8 cellular contexts compared by ENCODE assay signal in the genomic region with DNA sequence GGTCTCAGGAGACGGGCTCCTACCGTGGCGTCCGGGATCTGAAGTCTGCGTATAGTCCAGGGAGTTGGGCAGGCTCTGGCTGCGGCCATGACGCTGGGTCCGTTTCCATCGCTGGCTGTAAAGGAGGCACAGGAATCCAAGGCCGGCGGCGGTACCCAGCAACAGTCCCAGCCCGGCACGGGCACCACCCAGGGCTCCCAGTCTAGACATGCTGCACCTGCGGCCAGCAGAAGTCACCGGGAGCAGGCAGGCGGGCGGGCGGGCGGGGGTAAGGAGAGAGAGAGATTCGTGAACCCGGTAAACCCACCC. TPM values are rescaled to one million over a fixed set of nuclear protein-coding genes. Genes with fewer than 3 reads are reported as not detected.
DNase-seq lines count a peak whose midpoint lies in the region; ATAC-seq and TF ChIP-seq lines count a peak whose summit lies in the region.

No MANE protein-coding gene starts in this region.

- H3K4me1 ChIP-seq in adrenal gland (replicated peaks in 1 of 2), result peaks cover 0 to 18% of the 10 kb centered on the region in 2 donors

- H3K27me3 Mint-ChIP-seq in IgD-negative memory B cell, result no peaks in the 10 kb centered on the region

- H3K4me3 ChIP-seq in adrenal gland (peak overlapping the region in 3 of 4 donors; percentile 81 to 98 (median 95)), iPS-18c (ENCODE audit: insufficient read depth, low read depth, low read length) (peak overlapping the region; percentile 87)

- peak overlapping the region; percentile 91 to 99 (median 97) for H3K4me3 Mint-ChIP-seq in IgD-negative memory B cell

- 0 to 1% (median 0%) methylated on average over 9 to 22 of the region's 22 CpGs for WGBS in adrenal gland, 4 donors

- peak; percentile 32 to 61 (median 49) for DNase-seq in adrenal gland
- peak; percentile 50 for DNase-seq in stimulated activated CD8-positive, alpha-beta memory T cell treated with anti-CD3 and anti-CD28 coated beads, Interleukin-4, amount 100 ng/mL, for 48 hours
- DNase-seq in EL, result no peak
- DNase-seq in mucosa of gallbladder (ENCODE audit: low spot score), result no peak
- no peak for DNase-seq in NCI-H187 (lab: John Stamatoyannopoulos, UW)

- peak overlapping the region in 3 of 5 donors; percentile 78 to 84 (median 81) for H3K27ac ChIP-seq in adrenal gland

- H3K36me3 ChIP-seq in adrenal gland (replicated peaks in 1 of 2), result peaks cover 0 to 17% of the 10 kb centered on the region in 2 donors

- H3K9me3 ChIP-seq in adrenal gland (replicated peaks in 1 of 3) (no peaks in the 10 kb centered on the region), iPS-18c (ENCODE audit: control insufficient read depth, insufficient read depth, low read length) (no peaks in the 10 kb centered on the region)

- peaks cover 15 to 21% (median 15%) of the 10 kb centered on the region in 3 donors for H3K4me1 Mint-ChIP-seq in IgD-negative memory B cell

- TF ChIP-seq CTCF in adrenal gland (IDR thresholded peaks at IDR 0.05), result no peak

- H3K27me3 ChIP-seq in adrenal gland, result no peaks in the 10 kb centered on the region

- H3K27ac Mint-ChIP-seq in IgD-negative memory B cell, result peak overlapping the region; percentile 69 to 92 (median 76)

- TF ChIP-seq POLR2A in adrenal gland (IDR thresholded peaks at IDR 0.05), result no peak

- peak; percentile 6 for ATAC-seq in GM18873 (IDR thresholded peaks at IDR 0.05; ENCODE audit: low FRiP score, unreplicated experiment)

- H3K9me3 Mint-ChIP-seq in IgD-negative memory B cell, result no peaks in the 10 kb centered on the region

- H3K36me3 Mint-ChIP-seq in IgD-negative memory B cell, result no peaks in the 10 kb centered on the region

- intact Hi-C loops in adrenal gland (cut with DNase I), result no loop called here

RNA-seq across cellular contexts. Expression of gene RMDN3, which starts 0.5 kb away (rescaled TPM):
- polyA plus RNA-seq in IgD-negative memory B cell (18.3 TPM), adrenal gland (10 to 100 TPM; 19.2 to 45.4 (median 22.4) TPM)
- total RNA-seq in adrenal gland (10 to 100 TPM; 25.5 to 50.1 (median 34.2) TPM), mucosa of gallbladder (41.1 TPM)

RNA-seq across cellular contexts. Expression of gene GCHFR, which starts 9.3 kb away (rescaled TPM):
- polyA plus RNA-seq in IgD-negative memory B cell (44.2 TPM), adrenal gland (10 to 100 TPM in 2 of 3 donors, 1 to 10 TPM in 1; 6.1 to 27.0 (median 23.6) TPM)
- total RNA-seq in adrenal gland (10 to 100 TPM; 11.9 to 77.3 (median 20.1) TPM), mucosa of gallbladder (33.1 TPM)

RNA-seq across cellular contexts. Expression of gene C15orf62, which starts 15.3 kb away (rescaled TPM):
- 0.09 TPM for polyA plus RNA-seq in IgD-negative memory B cell
- 1 to 10 TPM in 1 of 8 donors, under 1 TPM in 3, not detected in 4; 0.25 to 1.1 (median 0.54) TPM for total RNA-seq in adrenal gland
- polyA plus RNA-seq in adrenal gland, result under 1 TPM; 0.07 to 0.97 (median 0.27) TPM
- 1.4 TPM for total RNA-seq in mucosa of gallbladder

RNA-seq across cellular contexts. Expression of gene ZFYVE19, which starts 52.4 kb away (rescaled TPM):
- polyA plus RNA-seq in IgD-negative memory B cell (16.0 TPM), adrenal gland (10 to 100 TPM; 12.0 to 25.3 (median 24.1) TPM)
- total RNA-seq in adrenal gland (10 to 100 TPM; 11.0 to 35.1 (median 28.8) TPM), mucosa of gallbladder (45.5 TPM)

RNA-seq across cellular contexts. Expression of gene DNAJC17, which starts 52.7 kb away (rescaled TPM):
- polyA plus RNA-seq in IgD-negative memory B cell (34.0 TPM), adrenal gland (100 to 1,000 TPM in 2 of 3 donors, 10 to 100 TPM in 1; 33.0 to 174 (median 170) TPM)
- total RNA-seq in adrenal gland (10 to 100 TPM; 27.4 to 88.6 (median 39.4) TPM), mucosa of gallbladder (41.2 TPM)

Comparison
In these comparisons a context has a peak if more than half of its experiments do, and no peak if none do; other contexts are left out.
1. DNase-seq: peak in adrenal gland (7 of 7) and stimulated activated CD8-positive, alpha-beta memory T cell treated with anti-CD3 and anti-CD28 coated beads, Interleukin-4, amount 100 ng/mL, for 48 hours (single experiment); none in EL (single experiment), mucosa of gallbladder (single experiment) and NCI-H187 (0 of 2).